ENCODE assay signal across 19 cellular contexts in the genomic region with DNA sequence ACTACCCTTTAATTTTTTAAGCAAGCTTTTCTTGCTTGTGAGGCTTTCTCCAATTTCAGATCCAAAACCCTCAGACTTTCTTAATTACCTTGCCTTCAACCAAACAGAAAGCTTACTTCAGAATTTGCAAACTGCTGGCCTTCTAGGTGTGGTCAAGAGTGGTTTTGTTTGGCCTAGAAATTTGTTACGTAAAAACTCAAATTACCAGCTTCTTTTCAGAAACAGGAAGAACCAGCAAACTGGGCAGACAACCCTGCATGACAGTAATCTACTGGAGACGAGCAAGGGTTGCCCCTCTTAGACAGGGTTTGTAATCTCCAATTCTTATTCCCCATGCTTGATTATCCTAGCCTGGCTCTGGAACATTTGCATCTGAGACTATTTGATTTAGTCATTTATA. TPM values are rescaled to one million over a fixed set of nuclear protein-coding genes. Genes with fewer than 3 reads are reported as not detected.
DNase-seq lines count a peak whose midpoint lies in the region; ATAC-seq, FAIRE-seq and TF ChIP-seq lines count a peak whose summit lies in the region.
"Had no signal": no experiment of that assay in that cellular context is flagged by ENCODE, and none has a peak within 500 bp of the region (broad histone marks: within the 10 kb centered on the region; RNA-seq: fewer than 3 reads in every experiment).

No MANE protein-coding gene starts in this region.

- no peak overlapping the region for H3K4me3 ChIP-seq in upper lobe of right lung
- H3K4me3 ChIP-seq: SK-N-MC had no signal

- peaks cover 26% of the 10 kb centered on the region for H3K4me1 Mint-ChIP-seq in dendritic cell treated with granulocyte-macrophage colony-stimulating factor and Interleukin-4, amounts not matched to agents 40 ng/mL and 50 ng/mL, for 4 days (ENCODE audit: low read depth)

- intact Hi-C loops in dendritic cell treated with granulocyte-macrophage colony-stimulating factor and Interleukin-4, amounts not matched to agents 40 ng/mL and 50 ng/mL, for 4 days (cut with micrococcal nuclease), result no loop called here
- intact Hi-C loops in upper lobe of right lung (cut with DNase I), result no loop called here

- ATAC-seq in upper lobe of right lung (peak; percentile 61), GM18502 (IDR thresholded peaks at IDR 0.05; ENCODE audit: poor library complexity, unreplicated experiment) (no peak)
- ATAC-seq: Panc1 had no signal

- in situ Hi-C loops in G401 (cut with HindIII; ENCODE audit: low sequenced_read_pairs), result no loop called here

- TF ChIP-seq POLR2A in H54 (IDR thresholded peaks at IDR 0.05; ENCODE audit: low read depth, low read length), result no peak

- DNase-seq in H54 (ENCODE audit: insufficient read length, low spot score) (no peak), NOMO-1 (lab: John Stamatoyannopoulos, UW; ENCODE audit: unreplicated experiment in 2 of 2) (peak; percentile 79 to 80), upper lobe of right lung (no peak), NCI-H2029 (lab: John Stamatoyannopoulos, UW) (no peak), G401 (ENCODE audit: low spot score) (no peak)
- DNase-seq: ACHN, DMS79 treated with DMSO at 0.1 percent for 48 hours, GOT3, MM.1S, NCI-H1417, NCI-H187 treated with DMSO at 0.1 percent for 48 hours, NCI-H226, NCI-H526, T-helper 1 cell had no signal

- no peaks in the 10 kb centered on the region for H3K27me3 ChIP-seq in upper lobe of right lung

- H3K27ac Mint-ChIP-seq in dendritic cell treated with granulocyte-macrophage colony-stimulating factor and Interleukin-4, amounts not matched to agents 40 ng/mL and 50 ng/mL, for 4 days, result peak overlapping the region; percentile 45

- H3K36me3 Mint-ChIP-seq in dendritic cell treated with granulocyte-macrophage colony-stimulating factor and Interleukin-4, amounts not matched to agents 40 ng/mL and 50 ng/mL, for 4 days (ENCODE audit: low read depth), result peaks cover 13% of the 10 kb centered on the region

- H3K9me3 ChIP-seq in upper lobe of right lung, result no peaks in the 10 kb centered on the region

- TF ChIP-seq CTCF in upper lobe of right lung (IDR thresholded peaks at IDR 0.05), result no peak

- peaks cover 3% of the 10 kb centered on the region for H3K4me1 ChIP-seq in upper lobe of right lung

- H3K4me3 Mint-ChIP-seq in dendritic cell treated with granulocyte-macrophage colony-stimulating factor and Interleukin-4, amounts not matched to agents 40 ng/mL and 50 ng/mL, for 4 days, result no peak overlapping the region

- FAIRE-seq in H54 (lab: Jason Lieb, UNC), result peak; percentile 73

- H3K27me3 Mint-ChIP-seq in dendritic cell treated with granulocyte-macrophage colony-stimulating factor and Interleukin-4, amounts not matched to agents 40 ng/mL and 50 ng/mL, for 4 days, result no peaks in the 10 kb centered on the region

- H3K36me3 ChIP-seq in upper lobe of right lung, result no peaks in the 10 kb centered on the region

- no peak overlapping the region for H3K27ac ChIP-seq in upper lobe of right lung
- H3K27ac ChIP-seq: C4-2B, SK-N-MC had no signal

- H3K9me3 Mint-ChIP-seq in dendritic cell treated with granulocyte-macrophage colony-stimulating factor and Interleukin-4, amounts not matched to agents 40 ng/mL and 50 ng/mL, for 4 days, result no peaks in the 10 kb centered on the region

RNA-seq across cellular contexts. Expression of a gene that starts 27.1 kb away (rescaled TPM):
- total RNA-seq in upper lobe of right lung, result 19.2 TPM
- 5.6 and 16.5 TPM in 2 replicates for total RNA-seq in G401 (2014; rRNA removed; shearing (Covaris generic))

Comparison
In these comparisons a context has a peak if more than half of its experiments do, and no peak if none do; other contexts are left out.
1. DNase-seq: peak in NOMO-1 (2 of 2); none in H54 (single experiment), upper lobe of right lung (single experiment), NCI-H2029 (single experiment) and G401 (single experiment).